24 cellular contexts compared by ENCODE assay signal in the genomic region with DNA sequence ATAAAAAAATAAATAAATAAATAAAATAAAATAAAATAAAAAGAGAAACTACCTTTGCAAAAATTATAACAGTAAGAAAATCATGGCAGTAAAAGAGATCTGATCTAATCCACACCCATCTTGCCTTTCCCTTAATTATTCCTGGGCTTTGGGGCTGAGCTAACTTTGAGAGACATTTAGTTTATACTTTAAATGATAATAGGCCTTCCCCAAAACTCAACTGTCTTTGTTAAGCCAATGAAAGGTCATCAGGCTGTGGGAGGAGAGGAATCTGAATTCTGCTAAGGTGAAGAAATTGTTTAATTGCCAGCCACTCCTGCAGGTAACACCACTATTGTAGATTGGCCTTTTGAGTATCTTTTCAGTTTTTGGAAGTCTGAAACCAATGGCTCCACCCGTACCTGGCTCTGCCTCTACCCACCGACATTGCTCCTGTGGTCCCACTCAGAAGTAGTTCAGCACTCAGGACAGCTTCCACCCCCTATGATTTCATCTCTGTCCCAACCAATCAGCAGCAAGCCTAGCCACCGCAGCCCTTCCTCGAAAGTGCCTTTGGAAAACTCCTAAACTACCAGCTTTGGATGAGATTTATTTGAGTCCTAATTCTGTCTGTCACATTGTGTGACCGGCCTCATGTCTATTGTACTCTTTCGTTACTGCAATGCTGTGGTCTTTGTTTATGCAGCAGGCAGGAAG. TPM values are rescaled to one million over a fixed set of nuclear protein-coding genes. Genes with fewer than 3 reads are reported as not detected.
DNase-seq lines count a peak whose midpoint lies in the region; TF ChIP-seq lines count a peak whose summit lies in the region.
"Had no signal": no experiment of that assay in that cellular context is flagged by ENCODE, and none has a peak within 500 bp of the region (broad histone marks: within the 10 kb centered on the region; RNA-seq: fewer than 3 reads in every experiment).

No MANE protein-coding gene starts in this region.

- no peak for TF ChIP-seq POLR2A in thyroid gland (IDR thresholded peaks at IDR 0.05)

- no peaks in the 10 kb centered on the region for H3K36me3 Mint-ChIP-seq in HFFc6 (ENCODE audit: low read depth)
- H3K36me3 Mint-ChIP-seq: activated naive CD8-positive, alpha-beta T cell treated with anti-CD3 and anti-CD28 coated beads for 36 hours; IgD-negative memory B cell had no signal

- H3K9ac ChIP-seq in iPS-20b (ENCODE audit: low read depth, low read length), result peak overlapping the region; percentile 4; the same call in 1 of the 2 replicates

- H3K9me3 ChIP-seq in iPS-20b (ENCODE audit: insufficient read depth, low read depth, low read length) (no peaks in the 10 kb centered on the region), thyroid gland (no peaks in the 10 kb centered on the region)
- H3K9me3 ChIP-seq: gastroesophageal sphincter, testis had no signal

- H3K4me3 ChIP-seq in iPS-20b (ENCODE audit: low read length) (peak overlapping the region; percentile 17; the same call in 1 of the 2 replicates), thyroid gland (replicated peaks in 1 of 3) (no peak overlapping the region)
- H3K4me3 ChIP-seq: gastroesophageal sphincter, testis had no signal

- H3K36me3 ChIP-seq in iPS-20b (ENCODE audit: insufficient read depth, low read depth, low read length), result no peaks in the 10 kb centered on the region
- no peaks in the 10 kb centered on the region for H3K36me3 ChIP-seq in thyroid gland
- H3K36me3 ChIP-seq: brain microvascular endothelial cell, gastroesophageal sphincter had no signal

- intact Hi-C loops in thyroid gland (cut with DNase I), result no loop called here

- H3K27me3 ChIP-seq in iPS-20b (ENCODE audit: insufficient read depth, low read length), result no peaks in the 10 kb centered on the region
- no peaks in the 10 kb centered on the region for H3K27me3 ChIP-seq in thyroid gland
- H3K27me3 ChIP-seq: brain microvascular endothelial cell, gastroesophageal sphincter, testis had no signal

- no peak overlapping the region for H3K4me3 Mint-ChIP-seq in HFFc6
- H3K4me3 Mint-ChIP-seq: activated CD4-positive, alpha-beta memory T cell treated with anti-CD3 and anti-CD28 coated beads, Interleukin-2, amount 10 ng/mL, durations not matched to agents 7 days and 5 days; activated naive CD8-positive, alpha-beta T cell treated with anti-CD3 and anti-CD28 coated beads for 36 hours; activated T-cell treated with anti-CD3 and anti-CD28 coated beads, Interleukin-2, amount 50 U/mL, for 4 hours; dendritic cell treated with granulocyte-macrophage colony-stimulating factor and Interleukin-4, amounts not matched to agents 40 ng/mL and 50 ng/mL, for 4 days; nephron; T-helper 1 cell treated with Interleukin-12 subunit alpha and Interleukin-12 subunit beta and Interleukin-4 antibody, amounts not matched to agents 30 μg/mL and 1 μg/mL, for 36 hours had no signal

- peaks cover 21% of the 10 kb centered on the region for H3K27me3 Mint-ChIP-seq in HFFc6 (ENCODE audit: insufficient read depth)
- H3K27me3 Mint-ChIP-seq: activated naive CD8-positive, alpha-beta T cell treated with anti-CD3 and anti-CD28 coated beads for 36 hours; dendritic cell treated with granulocyte-macrophage colony-stimulating factor and Interleukin-4, amounts not matched to agents 40 ng/mL and 50 ng/mL, for 4 days; IgD-negative memory B cell had no signal

- H3K4me1 ChIP-seq in iPS-20b (ENCODE audit: insufficient read depth, low read length) (peaks cover 4% of the 10 kb centered on the region), thyroid gland (peaks cover 9 to 25% of the 10 kb centered on the region in 2 donors)
- H3K4me1 ChIP-seq: testis had no signal

- H3K9me3 Mint-ChIP-seq in HFFc6, result no peaks in the 10 kb centered on the region
- H3K9me3 Mint-ChIP-seq: activated CD4-positive, alpha-beta memory T cell treated with anti-CD3 and anti-CD28 coated beads, Interleukin-2, amount 10 ng/mL, durations not matched to agents 7 days and 5 days; activated naive CD8-positive, alpha-beta T cell treated with anti-CD3 and anti-CD28 coated beads for 36 hours; activated T-cell treated with anti-CD3 and anti-CD28 coated beads, Interleukin-2, amount 50 U/mL, for 4 hours; dendritic cell treated with granulocyte-macrophage colony-stimulating factor and Interleukin-4, amounts not matched to agents 40 ng/mL and 50 ng/mL, for 4 days; IgD-negative memory B cell; nephron; T-helper 1 cell treated with Interleukin-12 subunit alpha and Interleukin-12 subunit beta and Interleukin-4 antibody, amounts not matched to agents 30 μg/mL and 1 μg/mL, for 36 hours had no signal

- no peak overlapping the region for H3K27ac Mint-ChIP-seq in HFFc6
- H3K27ac Mint-ChIP-seq: activated CD4-positive, alpha-beta memory T cell treated with anti-CD3 and anti-CD28 coated beads, Interleukin-2, amount 10 ng/mL, durations not matched to agents 7 days and 5 days; activated naive CD8-positive, alpha-beta T cell treated with anti-CD3 and anti-CD28 coated beads for 36 hours; dendritic cell treated with granulocyte-macrophage colony-stimulating factor and Interleukin-4, amounts not matched to agents 40 ng/mL and 50 ng/mL, for 4 days; IgD-negative memory B cell; T-helper 1 cell treated with Interleukin-12 subunit alpha and Interleukin-12 subunit beta and Interleukin-4 antibody, amounts not matched to agents 30 μg/mL and 1 μg/mL, for 36 hours had no signal

- TF ChIP-seq CTCF in HFFc6 (IDR thresholded peaks at IDR 0.05), result no peak
- no peak for TF ChIP-seq CTCF in thyroid gland (IDR thresholded peaks at IDR 0.05)

- DNase-seq in HFFc6 (peak; percentile 42), astrocyte of the hippocampus (ENCODE audit: low read depth, low spot score) (peak; percentile 31), thyroid gland (no peak), NAMALWA (ENCODE audit: low spot score) (no peak), kidney tubule cell (ENCODE audit: low spot score) (no peak), NCI-H1092 treated with DMSO at 0.1 percent for 48 hours (lab: John Stamatoyannopoulos, UW) (no peak)
- DNase-seq: activated CD4-positive, alpha-beta memory T cell treated with anti-CD3 and anti-CD28 coated beads, Interleukin-2, amount 10 ng/mL, durations not matched to agents 7 days and 5 days; activated naive CD8-positive, alpha-beta T cell treated with anti-CD3 and anti-CD28 coated beads for 36 hours; activated T-cell treated with anti-CD3 and anti-CD28 coated beads, Interleukin-2, amount 50 U/mL, for 4 hours; brain microvascular endothelial cell; C1 segment of cervical spinal cord; DMS 273 treated with DMSO at 0.1 percent for 48 hours; NCI-H2081 treated with DMSO at 0.1 percent for 48 hours; NCI-H526 treated with DMSO at 0.1 percent for 48 hours; SHP77 treated with DMSO at 0.1 percent for 48 hours; testis had no signal

- WGBS in thyroid gland, 2 donors, result 50 to 56% methylated on average over 6 of the region's 6 CpGs

- H3K4me1 Mint-ChIP-seq in HFFc6 (ENCODE audit: low read depth), result peaks cover 2% of the 10 kb centered on the region
- H3K4me1 Mint-ChIP-seq: activated CD4-positive, alpha-beta memory T cell treated with anti-CD3 and anti-CD28 coated beads, Interleukin-2, amount 10 ng/mL, durations not matched to agents 7 days and 5 days; activated naive CD8-positive, alpha-beta T cell treated with anti-CD3 and anti-CD28 coated beads for 36 hours; nephron had no signal

- H3K27ac ChIP-seq in iPS-20b (ENCODE audit: low read length), result no peak overlapping the region
- peak overlapping the region; percentile 87 to 89 (median 87) for H3K27ac ChIP-seq in thyroid gland
- H3K27ac ChIP-seq: brain microvascular endothelial cell, gastroesophageal sphincter, testis had no signal

RNA-seq across cellular contexts. Expression of gene PNRC2, which starts 23.0 kb away (rescaled TPM):
- 10 to 100 TPM; 59.5 to 76.4 (median 64.0) TPM for total RNA-seq in HFFc6 (2021; fragmentation: NEBNext Ultra II Directional; extraction: Animal tissue kit (Norgen Biotek cat#: 25700))
- total RNA-seq in thyroid gland, result 100 to 1,000 TPM; 147 to 211 (median 186) TPM

RNA-seq across cellular contexts. Expression of gene CNR2, which starts 23.5 kb away (rescaled TPM):
- total RNA-seq in HFFc6 (2021; fragmentation: NEBNext Ultra II Directional; extraction: Animal tissue kit (Norgen Biotek cat#: 25700)), result not detected
- total RNA-seq in thyroid gland, result under 1 TPM; 0.11 to 0.54 (median 0.31) TPM
- total RNA-seq: gastroesophageal sphincter, mesenteric fat pad, pulmonary artery endothelial cell had no signal

RNA-seq across cellular contexts. Expression of gene SRSF10, which starts 43.5 kb away (rescaled TPM):
- 100 to 1,000 TPM in 1 of 6 experiments, 10 to 100 TPM in 5; 84.5 to 100 (median 94.8) TPM for total RNA-seq in HFFc6 (2021; fragmentation: NEBNext Ultra II Directional; extraction: Animal tissue kit (Norgen Biotek cat#: 25700))
- total RNA-seq in thyroid gland, result 100 to 1,000 TPM; 158 to 193 (median 172) TPM

Comparison
In these comparisons a context has a peak if more than half of its experiments do, and no peak if none do; other contexts are left out.
1. DNase-seq: peak in HFFc6 (single experiment) and astrocyte of the hippocampus (single experiment); none in thyroid gland (0 of 2), NAMALWA (single experiment), kidney tubule cell (single experiment) and NCI-H1092 treated with DMSO at 0.1 percent for 48 hours (single experiment).